3 cellular contexts compared by ENCODE assay signal in genomic region chr20:2805682-2806350, GRCh38.
A peak's percentile ranks its signal among the peaks of the same experiment; 100 is the strongest.
TF ChIP-seq lines count a peak whose summit lies in the region.

No MANE protein-coding gene starts in this region.

TF ChIP-seq in A549, 52 proteins besides CTCF, POLR2A, EP300 and RAD21:
- TF ChIP-seq BHLHE40 (IDR thresholded peaks at IDR 0.05; ENCODE audit: low read depth, low read length) (no peak), JUNB (IDR thresholded peaks at IDR 0.05) (no peak), HDAC2 (IDR thresholded peaks at IDR 0.05) (no peak), CBX2 (IDR thresholded peaks at IDR 0.05; ENCODE audit: borderline replicate concordance, low read depth) (no peak), RCOR1 (IDR thresholded peaks at IDR 0.05; ENCODE audit: low read depth, low read length) (no peak), CBX8 (IDR thresholded peaks at IDR 0.05) (no peak), RARB (CRISPR knock-in tag; IDR thresholded peaks at IDR 0.05) (no peak), FOXS1 (CRISPR knock-in tag; IDR thresholded peaks at IDR 0.05) (no peak), SREBF2 (IDR thresholded peaks at IDR 0.05) (no peak)

TF ChIP-seq in HCT116, 20 proteins besides CTCF, POLR2A, EP300 and RAD21:
- no peak for TF ChIP-seq FOSL1 (IDR thresholded peaks at IDR 0.05; ENCODE audit: low read depth)
- no peak for TF ChIP-seq SIN3A (IDR thresholded peaks at IDR 0.05; ENCODE audit: low read depth)
- TF ChIP-seq, protein P1, sequence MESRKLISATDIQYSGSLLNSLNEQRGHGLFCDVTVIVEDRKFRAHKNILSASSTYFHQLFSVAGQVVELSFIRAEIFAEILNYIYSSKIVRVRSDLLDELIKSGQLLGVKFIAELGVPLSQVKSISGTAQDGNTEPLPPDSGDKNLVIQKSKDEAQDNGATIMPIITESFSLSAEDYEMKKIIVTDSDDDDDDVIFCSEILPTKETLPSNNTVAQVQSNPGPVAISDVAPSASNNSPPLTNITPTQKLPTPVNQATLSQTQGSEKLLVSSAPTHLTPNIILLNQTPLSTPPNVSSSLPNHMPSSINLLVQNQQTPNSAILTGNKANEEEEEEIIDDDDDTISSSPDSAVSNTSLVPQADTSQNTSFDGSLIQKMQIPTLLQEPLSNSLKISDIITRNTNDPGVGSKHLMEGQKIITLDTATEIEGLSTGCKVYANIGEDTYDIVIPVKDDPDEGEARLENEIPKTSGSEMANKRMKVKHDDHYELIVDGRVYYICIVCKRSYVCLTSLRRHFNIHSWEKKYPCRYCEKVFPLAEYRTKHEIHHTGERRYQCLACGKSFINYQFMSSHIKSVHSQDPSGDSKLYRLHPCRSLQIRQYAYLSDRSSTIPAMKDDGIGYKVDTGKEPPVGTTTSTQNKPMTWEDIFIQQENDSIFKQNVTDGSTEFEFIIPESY (IDR thresholded peaks at IDR 0.05; ENCODE audit: extremely low read depth, insufficient replicate concordance, low read length): no peak
- TF ChIP-seq SP1 (IDR thresholded peaks at IDR 0.05; ENCODE audit: low read depth): no peak
- TF ChIP-seq, protein P2, sequence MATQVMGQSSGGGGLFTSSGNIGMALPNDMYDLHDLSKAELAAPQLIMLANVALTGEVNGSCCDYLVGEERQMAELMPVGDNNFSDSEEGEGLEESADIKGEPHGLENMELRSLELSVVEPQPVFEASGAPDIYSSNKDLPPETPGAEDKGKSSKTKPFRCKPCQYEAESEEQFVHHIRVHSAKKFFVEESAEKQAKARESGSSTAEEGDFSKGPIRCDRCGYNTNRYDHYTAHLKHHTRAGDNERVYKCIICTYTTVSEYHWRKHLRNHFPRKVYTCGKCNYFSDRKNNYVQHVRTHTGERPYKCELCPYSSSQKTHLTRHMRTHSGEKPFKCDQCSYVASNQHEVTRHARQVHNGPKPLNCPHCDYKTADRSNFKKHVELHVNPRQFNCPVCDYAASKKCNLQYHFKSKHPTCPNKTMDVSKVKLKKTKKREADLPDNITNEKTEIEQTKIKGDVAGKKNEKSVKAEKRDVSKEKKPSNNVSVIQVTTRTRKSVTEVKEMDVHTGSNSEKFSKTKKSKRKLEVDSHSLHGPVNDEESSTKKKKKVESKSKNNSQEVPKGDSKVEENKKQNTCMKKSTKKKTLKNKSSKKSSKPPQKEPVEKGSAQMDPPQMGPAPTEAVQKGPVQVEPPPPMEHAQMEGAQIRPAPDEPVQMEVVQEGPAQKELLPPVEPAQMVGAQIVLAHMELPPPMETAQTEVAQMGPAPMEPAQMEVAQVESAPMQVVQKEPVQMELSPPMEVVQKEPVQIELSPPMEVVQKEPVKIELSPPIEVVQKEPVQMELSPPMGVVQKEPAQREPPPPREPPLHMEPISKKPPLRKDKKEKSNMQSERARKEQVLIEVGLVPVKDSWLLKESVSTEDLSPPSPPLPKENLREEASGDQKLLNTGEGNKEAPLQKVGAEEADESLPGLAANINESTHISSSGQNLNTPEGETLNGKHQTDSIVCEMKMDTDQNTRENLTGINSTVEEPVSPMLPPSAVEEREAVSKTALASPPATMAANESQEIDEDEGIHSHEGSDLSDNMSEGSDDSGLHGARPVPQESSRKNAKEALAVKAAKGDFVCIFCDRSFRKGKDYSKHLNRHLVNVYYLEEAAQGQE (IDR thresholded peaks at IDR 0.05; ENCODE audit: low read depth): no peak
- no peak for TF ChIP-seq TCF7L2 (IDR thresholded peaks at IDR 0.05; ENCODE audit: borderline replicate concordance, extremely low read depth, insufficient read depth, insufficient read length)
- TF ChIP-seq POLR2AphosphoS5 (IDR thresholded peaks at IDR 0.05; ENCODE audit: low read depth, low read length): no peak
- no peak for TF ChIP-seq ZFX (IDR thresholded peaks at IDR 0.05)
- TF ChIP-seq, protein P3, sequence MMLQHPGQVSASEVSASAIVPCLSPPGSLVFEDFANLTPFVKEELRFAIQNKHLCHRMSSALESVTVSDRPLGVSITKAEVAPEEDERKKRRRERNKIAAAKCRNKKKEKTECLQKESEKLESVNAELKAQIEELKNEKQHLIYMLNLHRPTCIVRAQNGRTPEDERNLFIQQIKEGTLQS (IDR thresholded peaks at IDR 0.05): no peak
- no peak for TF ChIP-seq ZNF274 (IDR thresholded peaks at IDR 0.05; ENCODE audit: low read depth, low read length)
- TF ChIP-seq YY1 (IDR thresholded peaks at IDR 0.05; ENCODE audit: extremely low read depth, insufficient replicate concordance, low read depth, low read length): no peak
- TF ChIP-seq JUND (IDR thresholded peaks at IDR 0.05): no peak

TF ChIP-seq in endothelial cell of umbilical vein, 7 proteins besides CTCF, POLR2A, EP300 and RAD21:
- TF ChIP-seq EZH2 (IDR thresholded peaks at IDR 0.05; ENCODE audit: borderline replicate concordance, low read depth, low read length, severe bottlenecking): peak; percentile 82
- no peak for TF ChIP-seq MYC (IDR thresholded peaks at IDR 0.05; ENCODE audit: low read depth, low read length)
